ENCODE assay signal across 8 cellular contexts in the genomic region with DNA sequence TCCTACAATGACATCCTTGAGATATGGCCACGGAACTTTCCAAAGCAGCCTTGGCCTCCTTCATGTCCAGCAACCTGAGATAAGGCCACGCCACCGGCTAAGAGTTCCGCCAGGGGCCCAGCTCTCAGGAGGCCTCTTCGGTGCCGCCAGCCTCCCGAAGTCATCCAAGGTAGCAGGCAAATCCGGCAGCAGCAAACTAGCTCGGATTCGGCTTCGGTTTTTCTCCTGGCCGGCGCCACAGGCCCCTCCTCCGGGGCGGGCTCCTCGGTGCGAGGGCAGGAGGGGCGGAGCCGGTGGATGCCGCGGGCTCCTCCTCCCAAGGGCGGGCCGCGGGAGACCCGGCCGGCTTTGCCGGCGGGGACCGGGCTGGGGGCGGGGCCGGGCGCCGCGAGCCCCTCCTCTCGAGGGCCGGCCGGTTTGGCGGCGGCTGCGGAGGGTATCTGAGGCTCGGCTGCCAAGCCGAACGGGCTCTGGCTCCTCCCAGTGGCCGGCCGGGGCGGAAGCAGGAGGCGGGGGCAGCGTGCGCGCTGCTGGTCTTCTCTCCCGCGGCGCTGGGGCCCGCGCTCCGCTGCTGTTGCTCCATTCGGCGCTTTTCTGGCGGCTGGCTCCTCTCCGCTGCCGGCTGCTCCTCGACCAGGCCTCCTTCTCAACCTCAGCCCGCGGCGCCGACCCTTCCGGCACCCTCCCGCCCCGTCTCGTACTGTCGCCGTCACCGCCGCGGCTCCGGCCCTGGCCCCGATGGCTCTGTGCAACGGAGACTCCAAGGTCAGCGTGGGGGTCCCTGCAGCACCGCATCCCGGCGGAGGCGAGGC. TPM values are rescaled to one million over a fixed set of nuclear protein-coding genes. Genes with fewer than 3 reads are reported as not detected.
DNase-seq lines count a peak whose midpoint lies in the region; ATAC-seq and TF ChIP-seq lines count a peak whose summit lies in the region.

A gene (plus strand): TSS at position 518 of the 812 bp plus-strand sequence. CDS start 221 bp downstream, at position 739.

- intact Hi-C loops in right cardiac atrium (cut with DNase I) (loop anchor here in 1 of 4 donors (10.0 kb wide), 1 partner anchor 66 kb away; a partner anchor contains a TSS), vagina (cut with DNase I) (no loop called here)

- H3K9me3 ChIP-seq in right cardiac atrium (ENCODE audit: control insufficient read depth, low read length) (no peaks in the 10 kb centered on the region), vagina (no peaks in the 10 kb centered on the region)

- peak in 1 of 2 donors; percentile 82 for TF ChIP-seq POLR2A in vagina (IDR thresholded peaks at IDR 0.05)

- H3K27me3 ChIP-seq in right cardiac atrium (ENCODE audit: control insufficient read depth, insufficient read depth): no peaks in the 10 kb centered on the region
- H3K27me3 ChIP-seq in vagina: no peaks in the 10 kb centered on the region

- H3K4me1 ChIP-seq in right cardiac atrium (ENCODE audit: control insufficient read depth, insufficient read depth, low read length) (no peaks in the 10 kb centered on the region), vagina (peaks cover 38% of the 10 kb centered on the region)

- under 1% methylated on average over 83 of the region's 83 CpGs for WGBS in right cardiac atrium

- H3K36me3 ChIP-seq in vagina: no peaks in the 10 kb centered on the region

- peak within 1 kb of the TSS; percentile 99 for H3K27ac ChIP-seq in right cardiac atrium (ENCODE audit: low read length)
- H3K27ac ChIP-seq in vagina: peak within 1 kb of the TSS; percentile 99

- peak; percentile 23 to 59 (median 49) for TF ChIP-seq CTCF in vagina (IDR thresholded peaks at IDR 0.05)

- DNase-seq in NCI-H187 (lab: John Stamatoyannopoulos, UW) (peak; percentile 88 to 93), T-helper 2 cell (peak; percentile 92 to 96 (median 95)), anterior cingulate cortex (lab: John Stamatoyannopoulos, UW) (peak; percentile 62 to 97 (median 92)), right cardiac atrium (peak; percentile 96 to 99 (median 98)), putamen (ENCODE audit: low spot score) (peak; percentile 97), vagina (ENCODE audit: extremely low spot score in 2 of 2) (peak in 1 of 2 donors; percentile 93)

- ATAC-seq in GM18499 (IDR thresholded peaks at IDR 0.05; ENCODE audit: insufficient read depth, unreplicated experiment) (peak; percentile 73), HG02943 (IDR thresholded peaks at IDR 0.05; ENCODE audit: low read depth, unreplicated experiment) (peak; percentile 87), right cardiac atrium (peak; percentile 98 to 99)

- H3K4me3 ChIP-seq in right cardiac atrium (ENCODE audit: low read length) (peak within 1 kb of the TSS; percentile 76), vagina (peak within 1 kb of the TSS; percentile 93 to 100)

RNA-seq across cellular contexts. Expression of the gene that starts here (rescaled TPM):
- total RNA-seq in right cardiac atrium (10 to 100 TPM; 34.2 to 38.3 (median 36.3) TPM), vagina (29.2 TPM)
- 17.2 TPM for polyA plus RNA-seq in right cardiac atrium
